Comparison of ENCODE assay signal across 8 cellular contexts in genomic region chr1:112698366-112699310, GRCh38. TPM values are rescaled to one million over a fixed set of nuclear protein-coding genes. Genes with fewer than 3 reads are reported as not detected.
DNase-seq lines count a peak whose midpoint lies in the region; ATAC-seq and TF ChIP-seq lines count a peak whose summit lies in the region.

No MANE protein-coding gene starts in this region.

- H3K4me1 ChIP-seq in right atrium auricular region: peaks cover 0 to 63% of the 10 kb centered on the region in 2 donors
- peaks cover 54% of the 10 kb centered on the region for H3K4me1 ChIP-seq in stomach smooth muscle (ENCODE audit: control insufficient read depth, insufficient read depth, low read length)

- H3K27me3 ChIP-seq in right atrium auricular region (no peaks in the 10 kb centered on the region), stomach smooth muscle (ENCODE audit: control insufficient read depth in 1 of 2, insufficient read depth in 2 of 2, low read length in 2 of 2) (no peaks in the 10 kb centered on the region)

- in situ Hi-C loops in GM13977 (cut with MboI; ENCODE audit: low pct_unique_long_range_greater_than_20kb, low sequenced_read_pairs, unreplicated experiment): no loop called here

- H3K4me3 ChIP-seq in right atrium auricular region (no peak overlapping the region), stomach smooth muscle (ENCODE audit: low read length in 2 of 2) (no peak overlapping the region)

- TF ChIP-seq CTCF in right atrium auricular region (IDR thresholded peaks at IDR 0.05): no peak
- TF ChIP-seq CTCF in GM13977 (IDR thresholded peaks at IDR 0.05; ENCODE audit: extremely low read depth, insufficient read depth, missing control alignments): no peak

- H3K9me3 ChIP-seq in right atrium auricular region: no peaks in the 10 kb centered on the region
- H3K9me3 ChIP-seq in stomach smooth muscle (ENCODE audit: control insufficient read depth in 2 of 2, low read length in 2 of 2): no peaks in the 10 kb centered on the region

- DNase-seq in NCI-H1436 (lab: John Stamatoyannopoulos, UW): peak; percentile 57
- DNase-seq in NCI-H1436 treated with DMSO at 0.1 percent for 48 hours (lab: John Stamatoyannopoulos, UW): no peak
- peak; percentile 62 for DNase-seq in RPMI8226
- DNase-seq in right atrium auricular region (ENCODE audit: low spot score): no peak
- no peak for DNase-seq in GM13977 (ENCODE audit: low spot score)

- H3K27ac ChIP-seq in right atrium auricular region (peak overlapping the region; percentile 97 to 99), stomach smooth muscle (ENCODE audit: low read length) (peak overlapping the region; percentile 86)

- H3K36me3 ChIP-seq in right atrium auricular region: peaks cover 65% of the 10 kb centered on the region
- H3K36me3 ChIP-seq in stomach smooth muscle (ENCODE audit: control insufficient read depth in 2 of 2, insufficient read depth in 2 of 2, low read length in 2 of 2): peaks cover 45 to 56% of the 10 kb centered on the region in 2 donors

- no peak overlapping the region for H3K9ac ChIP-seq in stomach smooth muscle (ENCODE audit: low read length in 2 of 2)

- no peak for ATAC-seq in GM19324 (IDR thresholded peaks at IDR 0.05; ENCODE audit: low FRiP score, unreplicated experiment)
- no peak for ATAC-seq in HG03095 (IDR thresholded peaks at IDR 0.05; ENCODE audit: unreplicated experiment)

RNA-seq across cellular contexts. Expression of gene RHOC, which starts 8.3 kb away (rescaled TPM):
- total RNA-seq in right atrium auricular region: 100 to 1,000 TPM; 190 to 330 TPM

RNA-seq across cellular contexts. Expression of gene PPM1J, which starts 16.5 kb away (rescaled TPM):
- total RNA-seq in right atrium auricular region: 1 to 10 TPM; 5.5 to 7.9 TPM

RNA-seq across cellular contexts. Expression of gene MOV10, which starts 24.2 kb away (rescaled TPM):
- total RNA-seq in right atrium auricular region: 10 to 100 TPM; 10.5 to 11.4 TPM

Comparison
In these comparisons a context has a peak if more than half of its experiments do, and no peak if none do; other contexts are left out.
1. DNase-seq: peak in NCI-H1436 (single experiment) and RPMI8226 (single experiment); none in NCI-H1436 treated with DMSO at 0.1 percent for 48 hours (single experiment), right atrium auricular region (single experiment) and GM13977 (single experiment).